14 cellular contexts compared by ENCODE assay signal in the genomic region with DNA sequence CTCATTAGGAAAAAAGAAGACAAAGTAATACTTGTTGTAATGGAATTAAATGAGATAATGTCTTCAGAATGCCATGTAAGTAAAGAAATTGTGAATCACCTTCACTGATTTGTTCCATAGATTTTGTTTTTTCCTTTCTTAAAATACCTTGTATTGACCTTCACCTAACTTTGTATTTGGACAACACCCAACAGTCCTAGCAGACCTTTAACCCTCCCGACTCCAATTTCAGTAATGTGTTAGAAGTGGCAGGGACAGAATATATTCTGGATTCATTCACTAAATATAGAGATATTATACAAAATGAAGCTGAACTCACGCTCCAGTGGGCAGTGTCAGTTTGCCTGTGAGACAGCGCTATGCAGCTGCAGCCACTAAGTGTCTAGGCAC.
"Had no signal": no experiment of that assay in that cellular context is flagged by ENCODE, and none has a peak within 500 bp of the region (broad histone marks: within the 10 kb centered on the region; RNA-seq: fewer than 3 reads in every experiment).

No MANE protein-coding gene starts in this region.

- H3K79me2 ChIP-seq: parathyroid adenoma had no signal

- H3K4me3 Mint-ChIP-seq: activated CD8-positive, alpha-beta T cell treated with anti-CD3 and anti-CD28 coated beads for 36 hours; activated naive CD8-positive, alpha-beta T cell treated with anti-CD3 and anti-CD28 coated beads, Interleukin-2, amount 10 ng/mL, durations not matched to agents 7 days and 5 days; activated T-cell treated with anti-CD3 and anti-CD28 coated beads, Interleukin-2, amount 50 U/mL, for 72 hours; stimulated activated effector memory CD8-positive, alpha-beta T cell treated with anti-CD3 and anti-CD28 coated beads, Interleukin-12 subunit alpha, Interleukin-12 subunit beta, amount 100 ng/mL, for 72 hours; T-cell had no signal

- ATAC-seq: activated CD8-positive, alpha-beta T cell treated with anti-CD3 and anti-CD28 coated beads for 36 hours; activated T-cell treated with anti-CD3 and anti-CD28 coated beads, Interleukin-2, amount 50 U/mL, for 72 hours; stimulated activated effector memory CD8-positive, alpha-beta T cell treated with anti-CD3 and anti-CD28 coated beads, Interleukin-12 subunit alpha, Interleukin-12 subunit beta, amount 100 ng/mL, for 72 hours; T-cell had no signal

- H3K4me1 Mint-ChIP-seq: T-cell had no signal

- H3K27ac ChIP-seq: left ventricle myocardium inferior, parathyroid adenoma, right atrium auricular region, tibial artery, WERI-Rb-1 had no signal

- H3K36me3 ChIP-seq: left ventricle myocardium inferior, right atrium auricular region, tibial artery had no signal

- H3K27ac Mint-ChIP-seq: activated CD8-positive, alpha-beta T cell treated with anti-CD3 and anti-CD28 coated beads for 36 hours; activated naive CD8-positive, alpha-beta T cell treated with anti-CD3 and anti-CD28 coated beads, Interleukin-2, amount 10 ng/mL, durations not matched to agents 7 days and 5 days; activated T-cell treated with anti-CD3 and anti-CD28 coated beads, Interleukin-2, amount 50 U/mL, for 72 hours; stimulated activated effector memory CD8-positive, alpha-beta T cell treated with anti-CD3 and anti-CD28 coated beads, Interleukin-12 subunit alpha, Interleukin-12 subunit beta, amount 100 ng/mL, for 72 hours; T-cell had no signal

- H3K36me3 Mint-ChIP-seq: T-cell had no signal

- H3K4me1 ChIP-seq: parathyroid adenoma had no signal

- H3K4me3 ChIP-seq: left ventricle myocardium inferior, right atrium auricular region, tibial artery had no signal

- H2AFZ ChIP-seq: parathyroid adenoma had no signal

- H3K9ac ChIP-seq: parathyroid adenoma had no signal

- H3K27me3 Mint-ChIP-seq: activated CD8-positive, alpha-beta T cell treated with anti-CD3 and anti-CD28 coated beads for 36 hours; activated naive CD8-positive, alpha-beta T cell treated with anti-CD3 and anti-CD28 coated beads, Interleukin-2, amount 10 ng/mL, durations not matched to agents 7 days and 5 days had no signal

- DNase-seq: activated CD4-positive, alpha-beta T cell treated with anti-CD3 and anti-CD28 coated beads for 4 hours; activated CD8-positive, alpha-beta memory T cell treated with anti-CD3 and anti-CD28 coated beads, Interleukin-2, amount 50 U/mL, for 4 hours; activated CD8-positive, alpha-beta T cell treated with anti-CD3 and anti-CD28 coated beads for 36 hours; activated naive CD8-positive, alpha-beta T cell treated with anti-CD3 and anti-CD28 coated beads, Interleukin-2, amount 10 ng/mL, durations not matched to agents 7 days and 5 days; activated T-cell treated with anti-CD3 and anti-CD28 coated beads, Interleukin-2, amount 50 U/mL, for 72 hours; aorta; effector CD4-positive, alpha-beta T cell; left ventricle myocardium inferior; tibial artery; WERI-Rb-1 had no signal

- H3K9me3 Mint-ChIP-seq: activated CD8-positive, alpha-beta T cell treated with anti-CD3 and anti-CD28 coated beads for 36 hours; activated naive CD8-positive, alpha-beta T cell treated with anti-CD3 and anti-CD28 coated beads, Interleukin-2, amount 10 ng/mL, durations not matched to agents 7 days and 5 days; activated T-cell treated with anti-CD3 and anti-CD28 coated beads, Interleukin-2, amount 50 U/mL, for 72 hours; stimulated activated effector memory CD8-positive, alpha-beta T cell treated with anti-CD3 and anti-CD28 coated beads, Interleukin-12 subunit alpha, Interleukin-12 subunit beta, amount 100 ng/mL, for 72 hours; T-cell had no signal

- H3K9me3 ChIP-seq: left ventricle myocardium inferior, right atrium auricular region, tibial artery had no signal

- H3K27me3 ChIP-seq: right atrium auricular region, tibial artery had no signal
